ENCODE assay signal across 1 cellular context in the genomic region with DNA sequence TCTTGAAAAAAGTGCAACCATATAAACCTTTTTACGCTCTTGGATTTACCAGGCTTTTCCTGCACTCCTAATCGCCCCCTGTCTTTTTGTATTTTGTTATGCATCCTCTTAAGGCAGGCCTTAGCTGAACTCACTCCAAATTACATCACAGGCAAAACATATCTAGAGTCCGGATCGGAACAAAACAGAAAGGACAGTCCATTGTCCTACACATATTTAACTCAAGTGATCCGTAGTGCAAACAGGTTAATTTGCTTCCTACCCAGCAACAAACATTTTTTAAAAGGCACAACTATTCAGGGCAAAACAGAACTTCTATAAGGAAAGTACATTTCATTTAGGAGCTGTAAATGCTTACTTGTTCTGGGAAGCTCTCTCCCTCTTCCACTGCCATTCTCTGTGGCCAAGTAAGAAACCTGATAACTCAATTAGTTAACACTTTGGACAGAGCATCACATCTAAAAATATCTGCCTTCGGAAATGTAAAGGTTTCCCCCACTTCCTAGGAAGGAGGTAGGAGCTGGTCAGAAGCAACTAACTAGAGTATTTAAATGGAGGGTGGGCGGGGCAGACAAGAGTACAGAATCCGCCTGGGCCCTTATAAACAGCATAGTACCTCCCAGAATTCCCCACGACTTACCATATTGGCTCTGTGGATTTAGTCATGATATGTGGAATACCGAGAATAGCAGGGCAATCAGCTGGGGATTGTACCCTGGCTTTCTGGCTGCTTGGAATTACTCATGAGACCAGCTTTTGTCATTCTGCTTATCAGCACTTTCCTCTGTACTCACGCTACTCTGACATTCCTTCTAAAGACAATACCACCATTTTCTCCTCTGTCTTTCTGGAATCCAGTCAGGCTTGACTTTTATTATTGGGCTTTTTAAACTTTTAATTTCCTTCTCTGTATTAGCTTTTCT.
A peak's percentile ranks its signal among the peaks of the same experiment; 100 is the strongest.
TF ChIP-seq lines count a peak whose summit lies in the region.

No MANE protein-coding gene starts in this region.

TF ChIP-seq in K562, 482 proteins besides CTCF, POLR2A, EP300 and RAD21 (continued from another document and continues in another):
- TF ChIP-seq, protein P1, sequence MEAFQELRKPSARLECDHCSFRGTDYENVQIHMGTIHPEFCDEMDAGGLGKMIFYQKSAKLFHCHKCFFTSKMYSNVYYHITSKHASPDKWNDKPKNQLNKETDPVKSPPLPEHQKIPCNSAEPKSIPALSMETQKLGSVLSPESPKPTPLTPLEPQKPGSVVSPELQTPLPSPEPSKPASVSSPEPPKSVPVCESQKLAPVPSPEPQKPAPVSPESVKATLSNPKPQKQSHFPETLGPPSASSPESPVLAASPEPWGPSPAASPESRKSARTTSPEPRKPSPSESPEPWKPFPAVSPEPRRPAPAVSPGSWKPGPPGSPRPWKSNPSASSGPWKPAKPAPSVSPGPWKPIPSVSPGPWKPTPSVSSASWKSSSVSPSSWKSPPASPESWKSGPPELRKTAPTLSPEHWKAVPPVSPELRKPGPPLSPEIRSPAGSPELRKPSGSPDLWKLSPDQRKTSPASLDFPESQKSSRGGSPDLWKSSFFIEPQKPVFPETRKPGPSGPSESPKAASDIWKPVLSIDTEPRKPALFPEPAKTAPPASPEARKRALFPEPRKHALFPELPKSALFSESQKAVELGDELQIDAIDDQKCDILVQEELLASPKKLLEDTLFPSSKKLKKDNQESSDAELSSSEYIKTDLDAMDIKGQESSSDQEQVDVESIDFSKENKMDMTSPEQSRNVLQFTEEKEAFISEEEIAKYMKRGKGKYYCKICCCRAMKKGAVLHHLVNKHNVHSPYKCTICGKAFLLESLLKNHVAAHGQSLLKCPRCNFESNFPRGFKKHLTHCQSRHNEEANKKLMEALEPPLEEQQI (IDR thresholded peaks at IDR 0.05): peak; percentile 24
- TF ChIP-seq JUNB (CRISPR knock-in tag; conservative IDR thresholded peaks at IDR 0.05): no peak
- no peak for TF ChIP-seq XRCC5 (IDR thresholded peaks at IDR 0.05; ENCODE audit: low read depth, low read length)
- peak; percentile 79 for TF ChIP-seq DMBX1 (CRISPR knock-in tag; IDR thresholded peaks at IDR 0.05; ENCODE audit: borderline replicate concordance)
- no peak for TF ChIP-seq ATF1 (CRISPR knock-in tag; IDR thresholded peaks at IDR 0.05)
- peak; percentile 53 for TF ChIP-seq ATF1 (tag; IDR thresholded peaks at IDR 0.05)
- 0 out of 2 replicates have a peak, but pooled peaks have one; percentile 32 for TF ChIP-seq TAF7 (tag; IDR thresholded peaks at IDR 0.05)
- TF ChIP-seq PHB2 (IDR thresholded peaks at IDR 0.05; ENCODE audit: low read depth): no peak
- no peak for TF ChIP-seq ZNF3 (CRISPR knock-in tag; IDR thresholded peaks at IDR 0.05)
- TF ChIP-seq RBM14 (IDR thresholded peaks at IDR 0.05; ENCODE audit: borderline replicate concordance, insufficient read depth, low read depth, low read length): no peak
- TF ChIP-seq TEAD2 (tag; IDR thresholded peaks at IDR 0.05): peak; percentile 71
- TF ChIP-seq RBM39 (optimal IDR thresholded peaks at IDR 0.05; ENCODE audit: low read depth, low read length): no peak
- TF ChIP-seq ZNF609 (CRISPR knock-in tag; IDR thresholded peaks at IDR 0.05; ENCODE audit: borderline replicate concordance): no peak
- TF ChIP-seq CREB1 (IDR thresholded peaks at IDR 0.05): no peak; the same call in 1 of the 2 replicates
- TF ChIP-seq CREB1 (CRISPR knock-in tag; IDR thresholded peaks at IDR 0.05): peak; percentile 13; the same call in 1 of the 2 replicates
- TF ChIP-seq TAL1 (IDR thresholded peaks at IDR 0.05): no peak
- no peak for TF ChIP-seq RUNX1 (IDR thresholded peaks at IDR 0.05; ENCODE audit: low read depth)
- no peak; the same call in 1 of the 2 replicates for TF ChIP-seq TRIM28 (IDR thresholded peaks at IDR 0.05)
- peak; percentile 69; the same call in 1 of the 2 replicates for TF ChIP-seq HDAC2 (IDR thresholded peaks at IDR 0.05)
- no peak for TF ChIP-seq TFAM (CRISPR knock-in tag; conservative IDR thresholded peaks at IDR 0.05)
- 0 out of 2 replicates have a peak, but pooled peaks have one; percentile 23 for TF ChIP-seq TCF15 (CRISPR knock-in tag; IDR thresholded peaks at IDR 0.05)
- TF ChIP-seq HDAC3 (IDR thresholded peaks at IDR 0.05; ENCODE audit: borderline replicate concordance, partially characterized antibody): peak; percentile 28
- TF ChIP-seq ZZZ3 (IDR thresholded peaks at IDR 0.05): no peak
- TF ChIP-seq ZNF124 (CRISPR knock-in tag; IDR thresholded peaks at IDR 0.05): no peak
- no peak for TF ChIP-seq POLR2G (IDR thresholded peaks at IDR 0.05; ENCODE audit: low read depth, low read length)
- no peak; the same call in 1 of the 2 replicates for TF ChIP-seq MYC (IDR thresholded peaks at IDR 0.05; ENCODE audit: low read depth, low read length)
- TF ChIP-seq MYC (CRISPR knock-in tag; IDR thresholded peaks at IDR 0.05; ENCODE audit: borderline replicate concordance, low read depth): no peak
- no peak for TF ChIP-seq EZH2 (IDR thresholded peaks at IDR 0.05; ENCODE audit: borderline replicate concordance, low read depth, low read length)
- TF ChIP-seq NR1H2 (CRISPR knock-in tag; IDR thresholded peaks at IDR 0.05): no peak
- TF ChIP-seq TSC22D4 (tag; IDR thresholded peaks at IDR 0.05): no peak
- no peak for TF ChIP-seq KAT8 (IDR thresholded peaks at IDR 0.05; ENCODE audit: low read depth)
- TF ChIP-seq MTA1 (IDR thresholded peaks at IDR 0.05; ENCODE audit: borderline replicate concordance): peak; percentile 64
- TF ChIP-seq ZNF695 (CRISPR knock-in tag; IDR thresholded peaks at IDR 0.05): no peak
- TF ChIP-seq EP400 (IDR thresholded peaks at IDR 0.05): peak; percentile 44; the same call in 1 of the 2 replicates
- TF ChIP-seq TOE1 (IDR thresholded peaks at IDR 0.05; ENCODE audit: borderline replicate concordance): no peak; the same call in 1 of the 2 replicates
- TF ChIP-seq TOE1 (CRISPR knock-in tag; IDR thresholded peaks at IDR 0.05; ENCODE audit: borderline replicate concordance, low read depth): no peak
- no peak for TF ChIP-seq ZNF140 (CRISPR knock-in tag; IDR thresholded peaks at IDR 0.05)
- no peak for TF ChIP-seq HCFC1 (IDR thresholded peaks at IDR 0.05; ENCODE audit: low read depth, low read length)
- TF ChIP-seq LEF1 (IDR thresholded peaks at IDR 0.05): peak; percentile 69
- TF ChIP-seq MED1 (CRISPR knock-in tag; IDR thresholded peaks at IDR 0.05; ENCODE audit: borderline replicate concordance): no peak
- TF ChIP-seq ESRRB (CRISPR knock-in tag; IDR thresholded peaks at IDR 0.05; ENCODE audit: borderline replicate concordance): no peak
- peak in 1 of 2 experiments; percentile 55; a peak in 1 of 4 replicates for TF ChIP-seq ARNT (IDR thresholded peaks at IDR 0.05)
- 0 out of 2 replicates have a peak, but pooled peaks have one; percentile 11 for TF ChIP-seq MGA (IDR thresholded peaks at IDR 0.05)
- TF ChIP-seq DACH1 (IDR thresholded peaks at IDR 0.05; ENCODE audit: partially characterized antibody): peak; percentile 87
